ENCODE assay signal across 13 cellular contexts in genomic region chr9:93598647-93599241, GRCh38. TPM values are rescaled to one million over a fixed set of nuclear protein-coding genes. Genes with fewer than 3 reads are reported as not detected.
DNase-seq lines count a peak whose midpoint lies in the region; ATAC-seq, FAIRE-seq and TF ChIP-seq lines count a peak whose summit lies in the region.
"Had no signal": no experiment of that assay in that cellular context is flagged by ENCODE, and none has a peak within 500 bp of the region (broad histone marks: within the 10 kb centered on the region; RNA-seq: fewer than 3 reads in every experiment).

No MANE protein-coding gene starts in this region.

- H3K27ac ChIP-seq in left ventricle myocardium inferior (replicated peaks) (peak overlapping the region; percentile 79), astrocyte (ENCODE audit: low read depth, low read length) (no peak overlapping the region)
- H3K27ac ChIP-seq: KMS-11, neutrophil had no signal

- ATAC-seq in Right ventricle myocardium superior (ENCODE audit: poor library complexity): no peak
- ATAC-seq in GM21360 (IDR thresholded peaks at IDR 0.05; ENCODE audit: unreplicated experiment): no peak

- no peak for TF ChIP-seq POLR2A in GM12892 (IDR thresholded peaks at IDR 0.05; ENCODE audit: low read depth, low read length)

- peaks cover 90% of the 10 kb centered on the region for H3K79me2 ChIP-seq in astrocyte (ENCODE audit: insufficient read depth, low read length)

- FAIRE-seq in astrocyte (lab: Jason Lieb, UNC) (no peak), GM12892 (lab: Jason Lieb, UNC) (no peak)

- no peak overlapping the region for H3K9ac ChIP-seq in astrocyte (ENCODE audit: low read length)
- H3K9ac ChIP-seq: KMS-11 had no signal

- H2AFZ ChIP-seq in astrocyte (ENCODE audit: low read depth, low read length): no peak overlapping the region

- DNase-seq in left ventricle myocardium inferior (no peak), Right ventricle myocardium superior (no peak), astrocyte (ENCODE audit: low read depth) (peak; percentile 27), left kidney (ENCODE audit: low read depth, low spot score) (peak; percentile 20), GM12892 (ENCODE audit: insufficient read length) (no peak), AG08396 (ENCODE audit: low spot score) (no peak), T1000 (lab: John Stamatoyannopoulos, UW) (no peak)
- DNase-seq: Calu3; effector memory CD4-positive, alpha-beta T cell; stimulated activated CD4-positive, alpha-beta T cell treated with anti-CD3 and anti-CD28 coated beads, Interleukin-2, amount 100 ng/mL, for 48 hours had no signal

- intact Hi-C loops in left ventricle myocardium inferior (cut with micrococcal nuclease) (no loop called here), Right ventricle myocardium superior (cut with DNase I) (no loop called here)

- H3K4me1 Mint-ChIP-seq in astrocyte (ENCODE audit: low read depth, unreplicated experiment): no peaks in the 10 kb centered on the region

- H3K9me3 ChIP-seq in left ventricle myocardium inferior (replicated peaks): no peaks in the 10 kb centered on the region
- H3K9me3 ChIP-seq in astrocyte (ENCODE audit: insufficient read depth, low read depth, low read length): no peaks in the 10 kb centered on the region
- H3K9me3 ChIP-seq: neutrophil had no signal

- H3K4me3 ChIP-seq in left ventricle myocardium inferior (no peak overlapping the region), astrocyte (ENCODE audit: insufficient read depth, low read depth, low read length) (no peak overlapping the region)

- no peak for TF ChIP-seq CTCF in left ventricle myocardium inferior (IDR thresholded peaks at IDR 0.05; ENCODE audit: borderline replicate concordance)
- no peak for TF ChIP-seq CTCF in astrocyte (IDR thresholded peaks at IDR 0.05; ENCODE audit: insufficient read depth, low read depth, low read length)

- H3K4me1 ChIP-seq in left ventricle myocardium inferior: peaks cover 85% of the 10 kb centered on the region
- peaks cover 3% of the 10 kb centered on the region for H3K4me1 ChIP-seq in astrocyte (ENCODE audit: insufficient read depth, low read length)

- no peaks in the 10 kb centered on the region for H3K27me3 Mint-ChIP-seq in astrocyte (ENCODE audit: low read depth, unreplicated experiment)

- H3K9me3 Mint-ChIP-seq in astrocyte (ENCODE audit: unreplicated experiment): no peaks in the 10 kb centered on the region

- no peak overlapping the region for H3K4me3 Mint-ChIP-seq in astrocyte (ENCODE audit: unreplicated experiment)

- H3K36me3 ChIP-seq in left ventricle myocardium inferior (no peaks in the 10 kb centered on the region), astrocyte (ENCODE audit: insufficient read depth, low read length) (no peaks in the 10 kb centered on the region)
- H3K36me3 ChIP-seq: neutrophil had no signal

- H4K20me1 ChIP-seq in astrocyte (ENCODE audit: insufficient read depth, low read length): peaks cover 90% of the 10 kb centered on the region

- H3K27ac Mint-ChIP-seq in astrocyte (ENCODE audit: unreplicated experiment): no peak overlapping the region

- H3K36me3 Mint-ChIP-seq in astrocyte (ENCODE audit: low read depth, unreplicated experiment): no peaks in the 10 kb centered on the region

- H3K4me2 ChIP-seq in astrocyte (ENCODE audit: low read length): peak overlapping the region; percentile 19
- H3K4me2 ChIP-seq: KMS-11 had no signal

- H3K27me3 ChIP-seq in left ventricle myocardium inferior (ENCODE audit: low read depth): no peaks in the 10 kb centered on the region
- H3K27me3 ChIP-seq in astrocyte (ENCODE audit: insufficient read depth, low read length): no peaks in the 10 kb centered on the region
- H3K27me3 ChIP-seq: neutrophil had no signal

RNA-seq across cellular contexts. Expression of gene PHF2, which starts 22.4 kb away (rescaled TPM):
- total RNA-seq in left ventricle myocardium inferior (27.4 TPM), Right ventricle myocardium superior (25.4 TPM), astrocyte (12.1 and 12.3 TPM in 2 replicates)
- 7.4 TPM for polyA plus RNA-seq in GM12892 (2012; ENCODE audit: missing spikeins)

Comparison
In these comparisons a context has a peak if more than half of its experiments do, and no peak if none do; other contexts are left out.
1. DNase-seq: peak in astrocyte (single experiment) and left kidney (single experiment); none in left ventricle myocardium inferior (single experiment), Right ventricle myocardium superior (single experiment), GM12892 (single experiment), AG08396 (single experiment) and T1000 (single experiment).